15 cellular contexts compared by ENCODE assay signal in genomic region chr10:110151871-110152270, GRCh38.
A peak's percentile ranks its signal among the peaks of the same experiment; 100 is the strongest.
DNase-seq lines count a peak whose midpoint lies in the region; ATAC-seq and TF ChIP-seq lines count a peak whose summit lies in the region.
"Had no signal": no experiment of that assay in that cellular context is flagged by ENCODE, and none has a peak within 500 bp of the region (broad histone marks: within the 10 kb centered on the region; RNA-seq: fewer than 3 reads in every experiment).

No MANE protein-coding gene starts in this region.

- H3K36me3 ChIP-seq in BLaER1 treated with 17β-estradiol and CSF1 and Interleukin-3, amounts not matched to agents 10 nM and 100 nM: no peaks in the 10 kb centered on the region
- no peaks in the 10 kb centered on the region for H3K36me3 ChIP-seq in WERI-Rb-1

- peaks cover 0 to 78% (median 43%) of the 10 kb centered on the region in 11 experiments; a peak in 17 of 22 replicates for H3K27me3 ChIP-seq in BLaER1 treated with 17β-estradiol and CSF1 and Interleukin-3, amounts not matched to agents 10 nM and 100 nM
- no peaks in the 10 kb centered on the region for H3K27me3 ChIP-seq in WERI-Rb-1 (ENCODE audit: insufficient read depth, low read depth, severe bottlenecking)

- H3K27ac ChIP-seq in BLaER1 treated with 17β-estradiol and CSF1 and Interleukin-3, amounts not matched to agents 10 nM and 100 nM: no peak overlapping the region
- peak overlapping the region; percentile 98 for H3K27ac ChIP-seq in WERI-Rb-1
- H3K27ac ChIP-seq: GM23248 had no signal

- no peak for TF ChIP-seq CTCF in WERI-Rb-1 (IDR thresholded peaks at IDR 0.05; ENCODE audit: low read depth, low read length)

- peak; percentile 58 for DNase-seq in DMS79 treated with DMSO at 0.1 percent for 48 hours (lab: John Stamatoyannopoulos, UW)
- peak; percentile 82 for DNase-seq in WERI-Rb-1
- DNase-seq in left kidney (ENCODE audit: low read depth, low spot score): peak; percentile 71
- no peak for DNase-seq in SW 1271 (lab: John Stamatoyannopoulos, UW)
- no peak for DNase-seq in activated CD8-positive, alpha-beta memory T cell treated with anti-CD3 and anti-CD28 coated beads, Interleukin-2, amount 50 U/mL, for 4 hours
- no peak for DNase-seq in AG08396 (ENCODE audit: low spot score)
- DNase-seq: AML-193; CD4-positive, alpha-beta memory T cell; DND-41; GM23248; KG1; NCI-H1694; NCI-H446 treated with DMSO at 0.1 percent for 48 hours had no signal

- H4K20me1 ChIP-seq in BLaER1 treated with 17β-estradiol and CSF1 and Interleukin-3, amounts not matched to agents 10 nM and 100 nM: peaks cover 0 to 74% (median 15%) of the 10 kb centered on the region in 11 experiments; a peak in 15 of 22 replicates

- no peaks in the 10 kb centered on the region for H3K9me3 ChIP-seq in BLaER1 treated with 17β-estradiol and CSF1 and Interleukin-3, amounts not matched to agents 10 nM and 100 nM (replicated peaks in 1 of 11)
- H3K9me3 ChIP-seq in WERI-Rb-1 (ENCODE audit: severe bottlenecking): no peaks in the 10 kb centered on the region

- ATAC-seq in HG02763 (IDR thresholded peaks at IDR 0.05; ENCODE audit: unreplicated experiment): no peak

- H3K4me3 ChIP-seq in BLaER1 treated with 17β-estradiol and CSF1 and Interleukin-3, amounts not matched to agents 10 nM and 100 nM: no peak overlapping the region
- H3K4me3 ChIP-seq in WERI-Rb-1 (ENCODE audit: low read depth, low read length): peak overlapping the region; percentile 13
- H3K4me3 ChIP-seq: GM23248 had no signal

- H3K9ac ChIP-seq in BLaER1 treated with 17β-estradiol and CSF1 and Interleukin-3, amounts not matched to agents 10 nM and 100 nM: no peak overlapping the region
- H3K9ac ChIP-seq: GM23248 had no signal

- H3K4me2 ChIP-seq in BLaER1 treated with 17β-estradiol and CSF1 and Interleukin-3, amounts not matched to agents 10 nM and 100 nM: peak overlapping the region in 7 of 11 experiments; percentile 21 to 58 (median 36); a peak in 7 of 22 replicates

- peaks cover 26 to 49% (median 36%) of the 10 kb centered on the region in 10 experiments for H3K4me1 ChIP-seq in BLaER1 treated with 17β-estradiol and CSF1 and Interleukin-3, amounts not matched to agents 10 nM and 100 nM

Comparison
In these comparisons a context has a peak if more than half of its experiments do, and no peak if none do; other contexts are left out.
1. DNase-seq: peak in DMS79 treated with DMSO at 0.1 percent for 48 hours (single experiment), WERI-Rb-1 (single experiment) and left kidney (single experiment); none in SW 1271 (0 of 2), activated CD8-positive, alpha-beta memory T cell treated with anti-CD3 and anti-CD28 coated beads, Interleukin-2, amount 50 U/mL, for 4 hours (single experiment) and AG08396 (single experiment).